In genomic region chr2:3598197-3598910, GRCh38 we compare ENCODE assay signal across 12 cellular contexts. TPM values are rescaled to one million over a fixed set of nuclear protein-coding genes. Genes with fewer than 3 reads are reported as not detected.
"Had no signal": no experiment of that assay in that cellular context is flagged by ENCODE, and none has a peak within 500 bp of the region (broad histone marks: within the 10 kb centered on the region; RNA-seq: fewer than 3 reads in every experiment).

No MANE protein-coding gene starts in this region.

- ATAC-seq: pancreas had no signal

- H3K36me3 ChIP-seq: esophagus muscularis mucosa, pancreas, tibial nerve had no signal

- DNase-seq: activated naive CD4-positive, alpha-beta T cell; hypothalamus; nephron progenitor cell; pancreas; T-helper 17 cell had no signal

- H3K27ac ChIP-seq: pancreas, skin epidermis, tibial nerve had no signal

- H3K27me3 ChIP-seq: esophagus muscularis mucosa, pancreas, tibial nerve had no signal

- H3K9me3 ChIP-seq: esophagus muscularis mucosa, pancreas, tibial nerve had no signal

- H3K4me1 ChIP-seq: pancreas had no signal

- H3K4me3 ChIP-seq: esophagus muscularis mucosa, pancreas, skin epidermis, tibial nerve had no signal

RNA-seq across cellular contexts. Expression of gene COLEC11, which starts 3.4 kb away (rescaled TPM):
- total RNA-seq: renal cortical epithelial cell, T-helper 17 cell had no signal

RNA-seq across cellular contexts. Expression of gene ALLC, which starts 59.6 kb away (rescaled TPM):
- total RNA-seq: activated T-cell treated with anti-CD3 and anti-CD28 coated beads, Interleukin-2, amount 50 U/mL, for 72 hours; aorta; bronchial epithelial cell; esophagus muscularis mucosa; pancreas; renal cortical epithelial cell; T-helper 17 cell had no signal
